Comparison of ENCODE assay signal across 8 cellular contexts in the genomic region with DNA sequence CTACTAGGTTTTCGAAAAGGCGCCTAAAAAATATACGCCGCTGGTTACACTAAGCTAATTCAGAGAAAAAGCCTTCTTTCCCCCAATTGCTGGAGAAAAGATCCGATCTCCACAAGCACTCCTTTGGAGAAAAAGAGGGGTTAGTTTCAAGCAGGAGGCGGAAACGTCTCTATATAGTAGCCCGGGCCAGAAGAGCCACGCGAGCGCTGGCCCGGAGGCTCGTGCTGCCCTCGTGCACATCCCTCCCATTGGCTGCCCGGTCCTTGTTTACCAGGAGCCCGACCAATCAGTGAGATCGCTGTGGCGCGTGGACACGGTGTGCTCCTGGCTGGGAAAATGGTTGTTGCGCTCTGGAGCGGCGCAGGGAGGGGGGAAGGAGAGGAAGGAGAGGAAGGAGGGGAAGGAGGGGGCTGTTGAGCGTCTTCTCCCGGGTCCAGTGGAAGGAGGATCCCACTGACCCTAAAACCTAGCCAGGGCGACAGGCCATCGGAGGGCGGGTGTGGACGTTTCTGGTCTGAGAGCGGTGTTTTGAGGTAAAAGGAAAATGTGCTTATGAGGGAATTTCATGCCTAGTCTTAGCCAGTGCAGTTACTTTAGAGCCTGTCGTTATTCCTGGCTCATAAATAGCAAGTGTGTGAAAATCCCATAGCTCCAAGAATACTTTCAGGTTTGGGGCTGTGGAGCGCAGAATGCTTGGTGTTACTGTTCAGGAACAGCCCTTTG. TPM values are rescaled to one million over a fixed set of nuclear protein-coding genes. Genes with fewer than 3 reads are reported as not detected.
DNase-seq lines count a peak whose midpoint lies in the region; ATAC-seq and TF ChIP-seq lines count a peak whose summit lies in the region.

A gene with protein sequence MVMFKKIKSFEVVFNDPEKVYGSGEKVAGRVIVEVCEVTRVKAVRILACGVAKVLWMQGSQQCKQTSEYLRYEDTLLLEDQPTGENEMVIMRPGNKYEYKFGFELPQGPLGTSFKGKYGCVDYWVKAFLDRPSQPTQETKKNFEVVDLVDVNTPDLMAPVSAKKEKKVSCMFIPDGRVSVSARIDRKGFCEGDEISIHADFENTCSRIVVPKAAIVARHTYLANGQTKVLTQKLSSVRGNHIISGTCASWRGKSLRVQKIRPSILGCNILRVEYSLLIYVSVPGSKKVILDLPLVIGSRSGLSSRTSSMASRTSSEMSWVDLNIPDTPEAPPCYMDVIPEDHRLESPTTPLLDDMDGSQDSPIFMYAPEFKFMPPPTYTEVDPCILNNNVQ (minus strand): TSS at position 147 of the 723 bp plus-strand sequence. CDS start 313 bp downstream, outside the sequence.

- peaks cover 62 to 64% of the 10 kb centered on the region in 2 donors for H3K4me1 Mint-ChIP-seq in immature natural killer cell

- peaks cover 41% of the 10 kb centered on the region for H3K79me2 ChIP-seq in smooth muscle cell (ENCODE audit: low read depth)

- H3K27ac Mint-ChIP-seq in immature natural killer cell, result peak within 1 kb of the TSS; percentile 96 to 98 (median 97)

- H3K9ac ChIP-seq in smooth muscle cell (ENCODE audit: low read depth), result peak within 1 kb of the TSS; percentile 85

- H3K36me3 ChIP-seq in smooth muscle cell (ENCODE audit: low read depth), result no peaks in the 10 kb centered on the region

- peaks cover 0 to 9% (median 3%) of the 10 kb centered on the region in 6 donors for H3K9me3 Mint-ChIP-seq in immature natural killer cell

- peak within 1 kb of the TSS; percentile 70 for H2AFZ ChIP-seq in smooth muscle cell (ENCODE audit: low read depth)

- H3K4me3 ChIP-seq in AG09309 (ENCODE audit: control insufficient read depth, low read depth, low read length) (peak within 1 kb of the TSS; percentile 65), smooth muscle cell (peak within 1 kb of the TSS; percentile 82)

- no peak for TF ChIP-seq CTCF in AG09309 (IDR thresholded peaks at IDR 0.05; ENCODE audit: control insufficient read depth, insufficient read depth, low read depth, low read length, missing control alignments)
- no peak for TF ChIP-seq CTCF in smooth muscle cell (IDR thresholded peaks at IDR 0.05; ENCODE audit: borderline replicate concordance, insufficient read depth, poor library complexity, severe bottlenecking)

- WGBS in smooth muscle cell (ENCODE audit: low lambda C conversion rate), result 3% methylated on average over 30 of the region's 32 CpGs

- peaks cover 8 to 26% (median 12%) of the 10 kb centered on the region in 3 donors for H3K27me3 Mint-ChIP-seq in immature natural killer cell (ENCODE audit: low read depth in 3 of 3)

- DNase-seq in AG09309 (ENCODE audit: low read depth), result peak; percentile 87
- DNase-seq in NCI-H446 treated with DMSO at 0.1 percent for 48 hours (lab: John Stamatoyannopoulos, UW), result peak; percentile 92
- DNase-seq in activated CD4-positive, CD25-positive, alpha-beta regulatory T cell treated with anti-CD3 and anti-CD28 coated beads, Interleukin-2, amount 50 U/mL, for 16 hours (ENCODE audit: low read depth, low spot score), result peak; percentile 87
- DNase-seq in central memory CD4-positive, alpha-beta T cell, result peak; percentile 92
- DNase-seq in immature natural killer cell, result peak; percentile 90 to 93 (median 92)
- peak; percentile 82 for DNase-seq in smooth muscle cell (lab: John Stamatoyannopoulos, UW; ENCODE audit: unreplicated experiment)

- ATAC-seq in GM19025 (IDR thresholded peaks at IDR 0.05; ENCODE audit: low read depth, unreplicated experiment) (peak; percentile 95), HG03354 (IDR thresholded peaks at IDR 0.05; ENCODE audit: poor library complexity, severe bottlenecking, unreplicated experiment) (peak; percentile 88)

- peaks cover 49 to 50% (median 49%) of the 10 kb centered on the region in 3 donors for H3K36me3 Mint-ChIP-seq in immature natural killer cell

- H3K4me3 Mint-ChIP-seq in immature natural killer cell, result peak within 1 kb of the TSS; percentile 97 to 100 (median 98)

- H3K4me1 ChIP-seq in smooth muscle cell (ENCODE audit: low read depth), result peaks cover 30% of the 10 kb centered on the region

- peaks cover 33% of the 10 kb centered on the region for H3F3A ChIP-seq in smooth muscle cell (ENCODE audit: low read depth)

- peak within 1 kb of the TSS; percentile 59 for H3K27ac ChIP-seq in smooth muscle cell (ENCODE audit: low read depth)

- no peaks in the 10 kb centered on the region for H3K9me3 ChIP-seq in smooth muscle cell (replicated peaks; ENCODE audit: low read depth)

- H3K4me2 ChIP-seq in smooth muscle cell, result peak within 1 kb of the TSS; percentile 93

- no peaks in the 10 kb centered on the region for H3K27me3 ChIP-seq in smooth muscle cell (ENCODE audit: low read depth)

- peaks cover 47% of the 10 kb centered on the region for H4K20me1 ChIP-seq in smooth muscle cell (ENCODE audit: low read depth)

RNA-seq across cellular contexts. Expression of the gene that starts here (rescaled TPM):
- polyA plus RNA-seq in immature natural killer cell, result 1,000 to 10,000 TPM; 3,408 to 4,367 (median 4,229) TPM
- 365 and 384 TPM in 2 replicates for total RNA-seq in smooth muscle cell
- 197 and 206 TPM in 2 replicates for polyA plus RNA-seq in smooth muscle cell

Comparison
In these comparisons a context has a peak if more than half of its experiments do, and no peak if none do; other contexts are left out.
1. Peak in every context shown above with its lines: DNase-seq, ATAC-seq, H3K4me3 ChIP-seq and H3K27ac ChIP-seq.
2. RNA of the gene that starts here (polyA plus RNA-seq): 3,408 to 4,367 TPM in immature natural killer cell; 197 to 206 TPM in smooth muscle cell; every median in the first group is over 10 times any median in the second.